ENCODE assay signal across 8 cellular contexts in the genomic region with DNA sequence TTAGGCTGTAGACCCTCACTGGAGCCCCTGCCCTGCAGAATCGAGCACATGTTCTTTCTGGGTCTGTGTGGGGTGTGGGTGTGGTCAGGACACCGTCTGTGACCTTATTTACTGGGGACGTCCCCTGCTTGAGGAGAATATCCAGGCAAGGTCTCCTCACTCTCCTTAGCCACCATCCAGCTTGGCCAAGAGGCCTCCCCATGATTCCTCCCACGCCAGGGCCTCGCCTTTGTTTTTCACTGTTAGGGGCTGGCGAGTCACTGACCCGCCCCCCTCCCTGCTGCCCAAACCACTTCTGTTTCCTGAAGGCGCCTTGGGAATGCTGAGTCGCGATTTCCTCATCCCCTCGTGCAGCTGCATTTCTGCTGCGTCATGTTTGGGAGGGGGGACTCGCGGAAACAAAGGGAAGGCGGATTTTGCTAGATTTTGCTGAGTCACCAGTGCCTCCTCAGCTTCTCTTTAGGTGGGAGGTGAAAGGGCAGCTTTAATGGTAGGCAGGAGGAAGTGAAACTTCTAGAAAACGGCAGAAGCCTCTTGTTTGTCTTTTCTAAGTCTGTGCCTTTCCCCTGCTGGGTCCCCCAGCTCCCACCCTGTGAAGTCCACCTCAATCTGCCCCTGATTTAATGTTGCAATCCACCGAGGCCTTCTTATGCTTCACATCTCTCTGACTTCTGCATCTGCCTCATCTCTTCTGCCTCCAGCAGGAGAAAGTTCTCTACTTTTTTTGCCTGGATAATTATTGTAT. TPM values are rescaled to one million over a fixed set of nuclear protein-coding genes. Genes with fewer than 3 reads are reported as not detected.
DNase-seq lines count a peak whose midpoint lies in the region; ATAC-seq and TF ChIP-seq lines count a peak whose summit lies in the region.

No MANE protein-coding gene starts in this region.

- 10% methylated on average over 17 of the region's 17 CpGs for WGBS in thymus

- H3K4me1 ChIP-seq in thymus (ENCODE audit: control insufficient read depth, insufficient read depth, low read length): no peaks in the 10 kb centered on the region

- DNase-seq in AG04450 (ENCODE audit: low read depth, low spot score) (peak; percentile 97), GM13976 (ENCODE audit: low spot score) (peak; percentile 81), NCI-H226 (peak; percentile 87), fibroblast of pulmonary artery (ENCODE audit: low read depth) (peak; percentile 100), myocyte (ENCODE audit: low read depth) (peak; percentile 98)
- peak; percentile 57 for DNase-seq in activated CD8-positive, alpha-beta T cell treated with anti-CD3 and anti-CD28 coated beads for 36 hours

- H3K9me3 ChIP-seq in AG04450 (ENCODE audit: control insufficient read depth, insufficient read depth, low read length): no peaks in the 10 kb centered on the region; the same call in 1 of the 2 replicates
- no peaks in the 10 kb centered on the region for H3K9me3 ChIP-seq in thymus (ENCODE audit: control insufficient read depth)

- no peaks in the 10 kb centered on the region for H3K36me3 ChIP-seq in thymus (ENCODE audit: control insufficient read depth, insufficient read depth)

- H3K4me3 Mint-ChIP-seq in activated CD8-positive, alpha-beta T cell treated with anti-CD3 and anti-CD28 coated beads for 36 hours: no peak overlapping the region

- ATAC-seq in HG02970 (IDR thresholded peaks at IDR 0.05; ENCODE audit: low FRiP score, unreplicated experiment): peak; percentile 50
- peak; percentile 60 for ATAC-seq in activated CD8-positive, alpha-beta T cell treated with anti-CD3 and anti-CD28 coated beads for 36 hours

- H3K27ac ChIP-seq in AG04450 (ENCODE audit: low read depth, low read length) (peak overlapping the region; percentile 94), thymus (ENCODE audit: low read depth) (peak overlapping the region; percentile 3)

- TF ChIP-seq CTCF in AG04450 (IDR thresholded peaks at IDR 0.05; ENCODE audit: low read depth, low read length) (no peak), GM13976 (IDR thresholded peaks at IDR 0.05; ENCODE audit: borderline replicate concordance, control extremely low read depth, extremely low read depth, insufficient read depth, missing control alignments) (no peak), fibroblast of pulmonary artery (IDR thresholded peaks at IDR 0.05; ENCODE audit: low read length, missing control alignments) (no peak)
- TF ChIP-seq CTCF in activated CD8-positive, alpha-beta T cell treated with anti-CD3 and anti-CD28 coated beads for 36 hours (IDR thresholded peaks at IDR 0.05): no peak

- H3K9me3 Mint-ChIP-seq in activated CD8-positive, alpha-beta T cell treated with anti-CD3 and anti-CD28 coated beads for 36 hours: no peaks in the 10 kb centered on the region

- in situ Hi-C loops in GM13976 (cut with MboI; ENCODE audit: low sequenced_read_pairs, unreplicated experiment): no loop called here

- no peaks in the 10 kb centered on the region for H3K36me3 Mint-ChIP-seq in activated CD8-positive, alpha-beta T cell treated with anti-CD3 and anti-CD28 coated beads for 36 hours (ENCODE audit: low read depth)

- peak overlapping the region; percentile 76 for H3K27ac Mint-ChIP-seq in activated CD8-positive, alpha-beta T cell treated with anti-CD3 and anti-CD28 coated beads for 36 hours

- H3K27me3 ChIP-seq in AG04450 (ENCODE audit: control insufficient read depth, insufficient read depth, low read length): no peaks in the 10 kb centered on the region
- peaks cover 14% of the 10 kb centered on the region for H3K27me3 ChIP-seq in thymus (ENCODE audit: control insufficient read depth, insufficient read depth)

- H3K27me3 Mint-ChIP-seq in activated CD8-positive, alpha-beta T cell treated with anti-CD3 and anti-CD28 coated beads for 36 hours: peaks cover 16% of the 10 kb centered on the region

- CTCF ChIA-PET in AG04450 (lab: Charles Lee): no interaction called here
- CTCF ChIA-PET in activated CD8-positive, alpha-beta T cell treated with anti-CD3 and anti-CD28 coated beads for 36 hours (lab: Charles Lee): interaction anchor here (1.3 kb wide), 1 partner anchor 26 kb away, joined by 4 read pairs; no protein-coding TSS in a partner anchor

- peaks cover 21% of the 10 kb centered on the region for H3K4me1 Mint-ChIP-seq in activated CD8-positive, alpha-beta T cell treated with anti-CD3 and anti-CD28 coated beads for 36 hours (ENCODE audit: low read depth)

- intact Hi-C loops in activated CD8-positive, alpha-beta T cell treated with anti-CD3 and anti-CD28 coated beads for 36 hours (cut with micrococcal nuclease): no loop called here

- POLR2A ChIA-PET in AG04450 (lab: Yijun Ruan, JAX): interaction anchor here (0.7 to 0.9 kb wide), 2 partner anchors 19 to 26 kb away, joined by 3 to 4 read pairs; no protein-coding TSS in a partner anchor
- POLR2A ChIA-PET in activated CD8-positive, alpha-beta T cell treated with anti-CD3 and anti-CD28 coated beads for 36 hours (lab: Charles Lee): interaction anchor here (0.6 to 1.7 kb wide), 2 partner anchors 24 to 88 kb away, joined by 3 to 4 read pairs; no protein-coding TSS in a partner anchor

- H3K4me3 ChIP-seq in AG04450 (ENCODE audit: low read depth, low read length) (no peak overlapping the region), fibroblast of pulmonary artery (replicated peaks; ENCODE audit: low read depth, low read length) (no peak overlapping the region), thymus (ENCODE audit: low read length) (no peak overlapping the region)

RNA-seq across cellular contexts. Expression of a gene that starts 4.0 kb away (rescaled TPM):
- polyA plus RNA-seq in AG04450 (2011; rRNA removed) (55.2 and 69.7 TPM in 2 replicates), thymus (119 TPM)
- polyA minus RNA-seq in AG04450 (2011; rRNA and poly(A)+ RNA removed): 32.3 and 36.2 TPM in 2 replicates
- total RNA-seq in activated CD8-positive, alpha-beta T cell treated with anti-CD3 and anti-CD28 coated beads for 36 hours: under 1 TPM in 1 of 2 experiments, not detected in 1; 0.22 TPM
- total RNA-seq in myocyte: 35.8 and 60.0 TPM in 2 replicates
- polyA plus RNA-seq in myocyte (2012): 20.2 TPM

RNA-seq across cellular contexts. Expression of a gene that starts 23.0 kb away (rescaled TPM):
- polyA plus RNA-seq in AG04450 (2011; rRNA removed) (12.0 and 15.0 TPM in 2 replicates), thymus (27.1 TPM)
- polyA minus RNA-seq in AG04450 (2011; rRNA and poly(A)+ RNA removed): 31.5 and 33.5 TPM in 2 replicates
- total RNA-seq in activated CD8-positive, alpha-beta T cell treated with anti-CD3 and anti-CD28 coated beads for 36 hours: 100 to 1,000 TPM; 318 to 319 TPM
- 5.4 and 12.1 TPM in 2 replicates for total RNA-seq in myocyte
- 5.0 TPM for polyA plus RNA-seq in myocyte (2012)

Comparison
In these comparisons a context has a peak if more than half of its experiments do, and no peak if none do; other contexts are left out.
1. RNA of a gene that starts 4.0 kb away (total RNA-seq): 35.8 to 60.0 TPM in myocyte; 0.22 TPM in activated CD8-positive, alpha-beta T cell treated with anti-CD3 and anti-CD28 coated beads for 36 hours; every median in the first group is over 10 times any median in the second.
2. RNA of a gene that starts 23.0 kb away (total RNA-seq): 318 to 319 TPM in activated CD8-positive, alpha-beta T cell treated with anti-CD3 and anti-CD28 coated beads for 36 hours; 5.4 to 12.1 TPM in myocyte; every median in the first group is over 10 times any median in the second.
3. Peak in every context shown above with its lines, with median percentiles within 50 percentile points of each other: DNase-seq.